10 cellular contexts compared by ENCODE assay signal in the genomic region with DNA sequence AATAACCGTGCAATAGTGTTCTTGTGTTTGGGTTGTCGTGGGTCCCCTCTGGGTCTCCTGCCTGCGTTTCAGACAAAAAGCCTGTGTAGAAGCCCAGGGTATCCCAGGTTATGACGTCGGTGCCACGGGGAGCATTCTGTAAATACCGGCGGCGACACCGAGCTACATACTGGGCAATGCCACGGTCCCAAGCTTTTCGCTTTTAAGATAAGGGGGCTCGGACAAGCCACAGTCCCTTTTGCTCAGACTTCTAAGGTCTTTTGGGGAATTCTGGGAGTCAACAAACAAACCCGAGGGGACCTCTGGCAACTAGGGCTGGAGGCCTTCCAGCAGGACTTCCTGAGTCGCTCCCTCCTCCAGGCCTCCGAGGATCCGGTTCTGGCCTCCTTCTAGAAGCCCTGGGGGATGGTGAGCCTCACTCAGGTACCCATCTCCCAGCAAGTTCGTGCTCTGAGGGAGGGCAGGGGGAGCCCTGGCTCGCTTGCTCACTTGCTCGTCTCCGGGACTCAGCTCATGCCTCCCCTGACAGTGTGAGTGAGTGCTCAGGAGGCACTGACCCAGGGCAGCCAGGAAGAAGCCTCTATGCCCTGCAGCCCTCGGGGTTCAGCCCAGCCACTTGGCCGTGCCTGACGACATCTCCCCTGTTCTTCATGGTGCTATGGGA.
DNase-seq lines count a peak whose midpoint lies in the region; ATAC-seq lines count a peak whose summit lies in the region.
"Had no signal": no experiment of that assay in that cellular context is flagged by ENCODE, and none has a peak within 500 bp of the region (broad histone marks: within the 10 kb centered on the region; RNA-seq: fewer than 3 reads in every experiment).

No MANE protein-coding gene starts in this region.

- no peak overlapping the region for H4K8ac ChIP-seq in mesendoderm (ENCODE audit: low read depth, low read length)

- peak; percentile 36 for DNase-seq in A172 (ENCODE audit: low spot score)
- DNase-seq in HPDE6-E6E7 (ENCODE audit: extremely low spot score), result peak; percentile 38
- peak; percentile 26 for DNase-seq in mesendoderm
- no peak for DNase-seq in pons (ENCODE audit: low spot score)
- no peak for DNase-seq in SHP77 (lab: John Stamatoyannopoulos, UW)
- DNase-seq in stimulated activated naive CD4-positive, alpha-beta T cell treated with Interleukin-2 at 50 U/mL for 16 hours (lab: John Stamatoyannopoulos, UW), result no peak
- DNase-seq: islet precursor cell, NCI-H2029 had no signal

- no peak overlapping the region for H3K4me2 ChIP-seq in mesendoderm (ENCODE audit: low read length)

- H3K79me1 ChIP-seq in mesendoderm (ENCODE audit: low read length), result no peaks in the 10 kb centered on the region

- H3K27me3 ChIP-seq in duodenal mucosa (ENCODE audit: control insufficient read depth in 1 of 2, insufficient read depth in 2 of 2, low read length in 2 of 2), result no peaks in the 10 kb centered on the region
- H3K27me3 ChIP-seq in mesendoderm (ENCODE audit: insufficient read depth, low read length, poor library complexity), result no peaks in the 10 kb centered on the region

- no peak overlapping the region for H3K23ac ChIP-seq in mesendoderm (ENCODE audit: low read length)

- H3K27ac ChIP-seq in duodenal mucosa (ENCODE audit: low read depth, low read length) (peak overlapping the region; percentile 75), mesendoderm (ENCODE audit: low read depth, low read length) (no peak overlapping the region)

- no peaks in the 10 kb centered on the region for H3K79me2 ChIP-seq in mesendoderm (ENCODE audit: control insufficient read depth, insufficient read depth, low read length)

- H2BK120ac ChIP-seq in mesendoderm (ENCODE audit: low read depth, low read length), result no peak overlapping the region

- no peak for ATAC-seq in HG03520 (IDR thresholded peaks at IDR 0.05; ENCODE audit: unreplicated experiment)

- WGBS in mesendoderm (ENCODE audit: extremely low coverage, insufficient coverage, low lambda C conversion rate), result no CpG with 5 or more reads among the region's 24 CpGs

- H3K4me1 ChIP-seq in duodenal mucosa (ENCODE audit: control insufficient read depth in 1 of 2, insufficient read depth in 2 of 2, low read length in 2 of 2), result peaks cover 41 to 45% of the 10 kb centered on the region in 2 donors
- H3K4me1 ChIP-seq in mesendoderm (ENCODE audit: control insufficient read depth, low read depth, low read length), result no peaks in the 10 kb centered on the region

- peak overlapping the region; percentile 51 for H3K56ac ChIP-seq in mesendoderm (ENCODE audit: low read length)

- no peak overlapping the region for H2BK15ac ChIP-seq in mesendoderm (replicated peaks; ENCODE audit: low read depth)

- H2AK5ac ChIP-seq in mesendoderm (ENCODE audit: low read length), result no peak overlapping the region

- no peaks in the 10 kb centered on the region for H3K36me3 ChIP-seq in duodenal mucosa (ENCODE audit: control insufficient read depth in 1 of 2, insufficient read depth in 2 of 2, low read length in 2 of 2)
- no peaks in the 10 kb centered on the region for H3K36me3 ChIP-seq in mesendoderm (ENCODE audit: control insufficient read depth, insufficient read depth, low read length)

- H3K9ac ChIP-seq in duodenal mucosa (ENCODE audit: low read depth in 1 of 2, low read length in 2 of 2) (peak overlapping the region; percentile 13 to 40), mesendoderm (ENCODE audit: low read length) (no peak overlapping the region)

- H3K4me3 ChIP-seq in duodenal mucosa (ENCODE audit: low read depth in 1 of 2, low read length in 2 of 2), result peak overlapping the region; percentile 23 to 54
- no peak overlapping the region for H3K4me3 ChIP-seq in mesendoderm (ENCODE audit: low read length)

- H3K9me3 ChIP-seq in duodenal mucosa (ENCODE audit: control insufficient read depth in 1 of 2, low read length in 2 of 2), result no peaks in the 10 kb centered on the region

- no peak overlapping the region for H2BK5ac ChIP-seq in mesendoderm (ENCODE audit: low read length)

- no peak overlapping the region for H3K18ac ChIP-seq in mesendoderm (ENCODE audit: low read length)

- H3K4ac ChIP-seq in mesendoderm (ENCODE audit: low read depth, low read length), result no peak overlapping the region

- no peak overlapping the region for H4K5ac ChIP-seq in mesendoderm (ENCODE audit: low read length)

Comparison
In these comparisons a context has a peak if more than half of its experiments do, and no peak if none do; other contexts are left out.
1. DNase-seq: peak in A172 (single experiment), HPDE6-E6E7 (single experiment) and mesendoderm (single experiment); none in pons (single experiment), SHP77 (0 of 2) and stimulated activated naive CD4-positive, alpha-beta T cell treated with Interleukin-2 at 50 U/mL for 16 hours (single experiment).